In the genomic region with DNA sequence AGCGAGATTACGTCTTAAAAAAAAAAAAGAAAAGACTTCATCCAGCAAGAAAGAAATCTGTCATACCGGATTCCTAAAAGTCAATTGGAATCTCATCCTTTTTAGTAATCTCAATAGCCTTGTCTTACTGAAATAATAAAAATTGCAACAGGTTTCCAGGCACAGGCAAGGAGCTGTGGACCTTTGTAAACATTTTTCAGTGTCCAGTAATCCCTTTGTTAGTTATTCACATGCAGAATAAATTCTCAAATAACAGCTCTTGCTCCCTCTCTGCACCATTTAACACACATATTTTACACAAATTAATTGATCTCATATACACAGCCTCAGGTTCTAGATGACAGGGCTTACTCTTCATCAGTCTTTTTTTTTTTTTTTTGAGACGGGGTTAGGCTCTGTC, we compare ENCODE assay signal across 11 cellular contexts.
"Had no signal": no experiment of that assay in that cellular context is flagged by ENCODE, and none has a peak within 500 bp of the region (broad histone marks: within the 10 kb centered on the region; RNA-seq: fewer than 3 reads in every experiment).

No MANE protein-coding gene starts in this region.

- DNase-seq: GM23248, GOT3, H7, H9, HCEC 1CT, HFFc6 had no signal

- H3K4me3 Mint-ChIP-seq: GM23338, H9, HFFc6 had no signal

- H3K9me3 Mint-ChIP-seq: GM23338, H9, HFFc6 had no signal

- H3K36me3 ChIP-seq: HAP-1 had no signal

- H3K4me3 ChIP-seq: GM23248, GM23338, HAP-1 had no signal

- H3K4me1 Mint-ChIP-seq: GM23338, H9 had no signal

- H3K9me3 ChIP-seq: HAP-1 had no signal

- FAIRE-seq: H1, H54 had no signal

- H3K27ac Mint-ChIP-seq: GM23338, H9, HFFc6 had no signal

- H3K27ac ChIP-seq: GM23248 had no signal

- ATAC-seq: GM23338, HCT116 had no signal
